Comparison of ENCODE assay signal across 9 cellular contexts in the genomic region with DNA sequence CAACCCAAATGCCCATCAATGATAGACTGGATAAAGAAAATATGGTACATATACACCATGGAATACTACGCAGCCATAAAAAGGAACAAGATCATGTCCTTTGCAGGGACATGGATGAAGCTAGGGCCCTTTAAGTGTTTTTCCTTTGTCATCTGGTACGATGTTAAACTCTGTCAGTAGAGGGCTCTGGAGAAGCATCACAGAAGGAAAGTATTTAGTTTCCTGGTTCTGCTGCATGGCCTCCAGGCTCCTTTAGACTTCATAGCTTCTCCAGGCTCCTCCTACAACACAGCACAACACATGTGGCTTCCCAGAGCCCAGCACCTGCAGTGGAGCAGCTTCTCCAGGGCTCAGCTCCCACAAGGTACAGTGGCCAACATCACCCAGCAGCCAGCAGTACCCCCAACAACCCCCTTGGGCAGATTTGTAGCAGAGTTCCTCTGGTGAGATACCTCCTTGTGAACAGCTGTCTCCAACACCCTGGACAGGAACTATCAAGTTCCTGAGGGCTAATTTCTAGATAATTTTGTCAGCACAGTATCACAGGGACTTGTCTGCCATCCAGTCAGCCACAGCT.
DNase-seq lines count a peak whose midpoint lies in the region; ATAC-seq and TF ChIP-seq lines count a peak whose summit lies in the region.
"Had no signal": no experiment of that assay in that cellular context is flagged by ENCODE, and none has a peak within 500 bp of the region (broad histone marks: within the 10 kb centered on the region; RNA-seq: fewer than 3 reads in every experiment).

No MANE protein-coding gene starts in this region.

- peak; percentile 32 for TF ChIP-seq CTCF in GM12864 (IDR thresholded peaks at IDR 0.05; ENCODE audit: low read depth, low read length, missing control alignments)

- no peak for DNase-seq in GM12864 (ENCODE audit: low read depth)
- peak; percentile 51 for DNase-seq in RKO (ENCODE audit: low spot score)
- DNase-seq in left cardiac atrium, result no peak
- no peak for DNase-seq in NCI-H2107 (lab: John Stamatoyannopoulos, UW)
- DNase-seq in NCI-H1436 treated with DMSO at 0.1 percent for 48 hours (lab: John Stamatoyannopoulos, UW), result no peak

- intact Hi-C loops in left cardiac atrium (cut with DNase I), result loop anchor here in 1 of 2 donors (10.0 kb wide), 1 partner anchor 62 kb away; a partner anchor contains a TSS

- no peak overlapping the region for H3K4me3 ChIP-seq in GM12864 (ENCODE audit: low read depth, low read length)
- H3K4me3 ChIP-seq: lung had no signal

- ATAC-seq in HG02588 (IDR thresholded peaks at IDR 0.05; ENCODE audit: unreplicated experiment) (peak; percentile 53), left cardiac atrium (peak; percentile 32 to 49), GM21447 (IDR thresholded peaks at IDR 0.05; ENCODE audit: unreplicated experiment) (no peak), GM19035 (IDR thresholded peaks at IDR 0.05; ENCODE audit: unreplicated experiment) (no peak)

Comparison
In these comparisons a context has a peak if more than half of its experiments do, and no peak if none do; other contexts are left out.
1. ATAC-seq: peak in HG02588 (single experiment) and left cardiac atrium (2 of 2); none in GM21447 (single experiment) and GM19035 (single experiment).